23 cellular contexts compared by ENCODE assay signal in the genomic region with DNA sequence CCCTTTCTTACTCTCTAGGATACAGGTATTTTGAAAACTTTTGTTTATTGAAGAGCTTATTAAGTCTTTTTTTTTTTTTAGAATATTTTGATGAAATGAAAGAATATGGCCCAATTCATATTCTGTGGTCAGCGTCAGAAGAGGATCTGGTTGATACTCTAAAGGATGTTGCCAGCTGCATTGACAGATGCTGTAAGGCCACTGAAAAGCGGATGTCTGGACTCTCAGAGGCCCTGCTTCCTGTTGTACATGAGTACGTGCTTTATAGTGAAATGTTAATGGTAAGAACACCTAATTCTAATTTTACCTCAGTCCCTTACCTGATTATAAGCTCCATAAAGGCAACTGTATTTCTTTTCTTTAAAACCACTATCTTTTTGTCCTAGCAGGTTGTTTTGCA. TPM values are rescaled to one million over a fixed set of nuclear protein-coding genes. Genes with fewer than 3 reads are reported as not detected.
"Had no signal": no experiment of that assay in that cellular context is flagged by ENCODE, and none has a peak within 500 bp of the region (broad histone marks: within the 10 kb centered on the region; RNA-seq: fewer than 3 reads in every experiment).

No MANE protein-coding gene starts in this region.

- H3K27ac ChIP-seq: esophagus muscularis mucosa, foreskin keratinocyte, gastroesophageal sphincter, heart right ventricle, left lung, neural progenitor cell, psoas muscle, sigmoid colon, stomach, thyroid gland, vagina had no signal

- H3K9me3 ChIP-seq: esophagus muscularis mucosa, gastroesophageal sphincter, heart right ventricle, left lung, psoas muscle, sigmoid colon, stomach, thyroid gland, vagina had no signal

- H3K4me1 ChIP-seq: esophagus muscularis mucosa, foreskin keratinocyte, gastroesophageal sphincter, heart right ventricle, left lung, neural progenitor cell, psoas muscle, stomach, thyroid gland, vagina had no signal

- H3K36me3 ChIP-seq: left lung, vagina had no signal

- DNase-seq: dermis blood vessel endothelial cell; effector memory CD4-positive, alpha-beta T cell; foreskin keratinocyte; glutamatergic neuron; heart right ventricle; left cardiac atrium; left lung; mesendoderm; naive thymus-derived CD4-positive, alpha-beta T cell; psoas muscle; right cardiac atrium; sigmoid colon; stimulated activated CD4-positive, alpha-beta T cell treated with anti-CD3 and anti-CD28 coated beads, Interleukin-2, amount 100 ng/mL, for 24 hours; stimulated activated CD4-positive, alpha-beta T cell treated with anti-CD3 and anti-CD28 coated beads, Interleukin-4, amount 100 ng/mL, for 24 hours; stimulated activated naive CD4-positive, alpha-beta T cell treated with Interleukin-2 at 50 U/mL for 16 hours; stomach; thyroid gland; trophoblast cell had no signal

- ATAC-seq: foreskin keratinocyte; gastroesophageal sphincter; heart right ventricle; left cardiac atrium; left lung; naive thymus-derived CD4-positive, alpha-beta T cell; psoas muscle; right cardiac atrium; stimulated activated effector memory CD8-positive, alpha-beta T cell treated with anti-CD3 and anti-CD28 coated beads, Interleukin-12 subunit alpha, Interleukin-12 subunit beta, amount 100 ng/mL, for 72 hours had no signal

- H3K27me3 ChIP-seq: esophagus muscularis mucosa, foreskin keratinocyte, gastroesophageal sphincter, heart right ventricle, left lung, neural progenitor cell, sigmoid colon, stomach, thyroid gland, vagina had no signal

- H3K4me3 ChIP-seq: esophagus muscularis mucosa, gastroesophageal sphincter, heart right ventricle, left lung, neural progenitor cell, psoas muscle, sigmoid colon, stomach, thyroid gland, vagina had no signal

RNA-seq across cellular contexts. Expression of gene SNX7, which starts 37.1 kb away (rescaled TPM):
- polyA plus RNA-seq: naive thymus-derived CD4-positive, alpha-beta T cell had no signal
